Comparison of ENCODE assay signal across 2 cellular contexts in the genomic region with DNA sequence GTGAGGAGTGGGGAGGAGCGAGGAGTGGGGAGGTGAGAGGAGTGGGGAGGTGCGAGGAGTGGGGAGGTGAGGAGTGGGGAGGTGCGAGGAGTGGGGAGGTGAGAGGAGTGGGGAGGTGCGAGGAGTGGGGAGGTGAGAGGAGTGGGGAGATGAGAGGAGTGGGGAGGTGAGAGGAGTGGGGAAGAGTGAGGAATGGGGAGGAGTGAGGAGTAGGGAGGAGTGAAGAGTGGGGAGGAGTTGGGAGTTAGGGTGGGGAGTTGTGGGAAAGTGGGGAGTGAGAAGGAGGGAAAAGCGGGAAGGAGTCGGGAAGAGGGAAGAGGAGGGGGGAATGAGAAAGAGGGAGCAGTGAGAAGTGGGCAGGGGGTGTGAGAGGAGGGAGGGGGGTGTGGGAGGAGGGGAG.
TF ChIP-seq lines count a peak whose summit lies in the region.

No MANE protein-coding gene starts in this region.

TF ChIP-seq in GM23338, 12 proteins besides CTCF, POLR2A, EP300 and RAD21 (continued from another document):
- TF ChIP-seq CREB1 (CRISPR knock-in tag; IDR thresholded peaks at IDR 0.05; ENCODE audit: low read depth): no peak
- TF ChIP-seq STAT1 (IDR thresholded peaks at IDR 0.05; ENCODE audit: unreplicated experiment): no peak
- no peak for TF ChIP-seq POLR2AphosphoS5 (IDR thresholded peaks at IDR 0.05; ENCODE audit: low read depth)
- no peak for TF ChIP-seq EZH2phosphoT487 (IDR thresholded peaks at IDR 0.05; ENCODE audit: unreplicated experiment)
- no peak for TF ChIP-seq ZNF114 (CRISPR knock-in tag; IDR thresholded peaks at IDR 0.05)
- no peak for TF ChIP-seq EZH2 (IDR thresholded peaks at IDR 0.05; ENCODE audit: low read depth, unreplicated experiment)
- no peak for TF ChIP-seq ZNF331 (CRISPR knock-in tag; IDR thresholded peaks at IDR 0.05; ENCODE audit: low read depth)
- no peak for TF ChIP-seq JUNB (IDR thresholded peaks at IDR 0.05; ENCODE audit: unreplicated experiment)
- TF ChIP-seq, protein P1, sequence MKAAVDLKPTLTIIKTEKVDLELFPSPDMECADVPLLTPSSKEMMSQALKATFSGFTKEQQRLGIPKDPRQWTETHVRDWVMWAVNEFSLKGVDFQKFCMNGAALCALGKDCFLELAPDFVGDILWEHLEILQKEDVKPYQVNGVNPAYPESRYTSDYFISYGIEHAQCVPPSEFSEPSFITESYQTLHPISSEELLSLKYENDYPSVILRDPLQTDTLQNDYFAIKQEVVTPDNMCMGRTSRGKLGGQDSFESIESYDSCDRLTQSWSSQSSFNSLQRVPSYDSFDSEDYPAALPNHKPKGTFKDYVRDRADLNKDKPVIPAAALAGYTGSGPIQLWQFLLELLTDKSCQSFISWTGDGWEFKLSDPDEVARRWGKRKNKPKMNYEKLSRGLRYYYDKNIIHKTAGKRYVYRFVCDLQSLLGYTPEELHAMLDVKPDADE (IDR thresholded peaks at IDR 0.05): no peak
- TF ChIP-seq, protein P2, sequence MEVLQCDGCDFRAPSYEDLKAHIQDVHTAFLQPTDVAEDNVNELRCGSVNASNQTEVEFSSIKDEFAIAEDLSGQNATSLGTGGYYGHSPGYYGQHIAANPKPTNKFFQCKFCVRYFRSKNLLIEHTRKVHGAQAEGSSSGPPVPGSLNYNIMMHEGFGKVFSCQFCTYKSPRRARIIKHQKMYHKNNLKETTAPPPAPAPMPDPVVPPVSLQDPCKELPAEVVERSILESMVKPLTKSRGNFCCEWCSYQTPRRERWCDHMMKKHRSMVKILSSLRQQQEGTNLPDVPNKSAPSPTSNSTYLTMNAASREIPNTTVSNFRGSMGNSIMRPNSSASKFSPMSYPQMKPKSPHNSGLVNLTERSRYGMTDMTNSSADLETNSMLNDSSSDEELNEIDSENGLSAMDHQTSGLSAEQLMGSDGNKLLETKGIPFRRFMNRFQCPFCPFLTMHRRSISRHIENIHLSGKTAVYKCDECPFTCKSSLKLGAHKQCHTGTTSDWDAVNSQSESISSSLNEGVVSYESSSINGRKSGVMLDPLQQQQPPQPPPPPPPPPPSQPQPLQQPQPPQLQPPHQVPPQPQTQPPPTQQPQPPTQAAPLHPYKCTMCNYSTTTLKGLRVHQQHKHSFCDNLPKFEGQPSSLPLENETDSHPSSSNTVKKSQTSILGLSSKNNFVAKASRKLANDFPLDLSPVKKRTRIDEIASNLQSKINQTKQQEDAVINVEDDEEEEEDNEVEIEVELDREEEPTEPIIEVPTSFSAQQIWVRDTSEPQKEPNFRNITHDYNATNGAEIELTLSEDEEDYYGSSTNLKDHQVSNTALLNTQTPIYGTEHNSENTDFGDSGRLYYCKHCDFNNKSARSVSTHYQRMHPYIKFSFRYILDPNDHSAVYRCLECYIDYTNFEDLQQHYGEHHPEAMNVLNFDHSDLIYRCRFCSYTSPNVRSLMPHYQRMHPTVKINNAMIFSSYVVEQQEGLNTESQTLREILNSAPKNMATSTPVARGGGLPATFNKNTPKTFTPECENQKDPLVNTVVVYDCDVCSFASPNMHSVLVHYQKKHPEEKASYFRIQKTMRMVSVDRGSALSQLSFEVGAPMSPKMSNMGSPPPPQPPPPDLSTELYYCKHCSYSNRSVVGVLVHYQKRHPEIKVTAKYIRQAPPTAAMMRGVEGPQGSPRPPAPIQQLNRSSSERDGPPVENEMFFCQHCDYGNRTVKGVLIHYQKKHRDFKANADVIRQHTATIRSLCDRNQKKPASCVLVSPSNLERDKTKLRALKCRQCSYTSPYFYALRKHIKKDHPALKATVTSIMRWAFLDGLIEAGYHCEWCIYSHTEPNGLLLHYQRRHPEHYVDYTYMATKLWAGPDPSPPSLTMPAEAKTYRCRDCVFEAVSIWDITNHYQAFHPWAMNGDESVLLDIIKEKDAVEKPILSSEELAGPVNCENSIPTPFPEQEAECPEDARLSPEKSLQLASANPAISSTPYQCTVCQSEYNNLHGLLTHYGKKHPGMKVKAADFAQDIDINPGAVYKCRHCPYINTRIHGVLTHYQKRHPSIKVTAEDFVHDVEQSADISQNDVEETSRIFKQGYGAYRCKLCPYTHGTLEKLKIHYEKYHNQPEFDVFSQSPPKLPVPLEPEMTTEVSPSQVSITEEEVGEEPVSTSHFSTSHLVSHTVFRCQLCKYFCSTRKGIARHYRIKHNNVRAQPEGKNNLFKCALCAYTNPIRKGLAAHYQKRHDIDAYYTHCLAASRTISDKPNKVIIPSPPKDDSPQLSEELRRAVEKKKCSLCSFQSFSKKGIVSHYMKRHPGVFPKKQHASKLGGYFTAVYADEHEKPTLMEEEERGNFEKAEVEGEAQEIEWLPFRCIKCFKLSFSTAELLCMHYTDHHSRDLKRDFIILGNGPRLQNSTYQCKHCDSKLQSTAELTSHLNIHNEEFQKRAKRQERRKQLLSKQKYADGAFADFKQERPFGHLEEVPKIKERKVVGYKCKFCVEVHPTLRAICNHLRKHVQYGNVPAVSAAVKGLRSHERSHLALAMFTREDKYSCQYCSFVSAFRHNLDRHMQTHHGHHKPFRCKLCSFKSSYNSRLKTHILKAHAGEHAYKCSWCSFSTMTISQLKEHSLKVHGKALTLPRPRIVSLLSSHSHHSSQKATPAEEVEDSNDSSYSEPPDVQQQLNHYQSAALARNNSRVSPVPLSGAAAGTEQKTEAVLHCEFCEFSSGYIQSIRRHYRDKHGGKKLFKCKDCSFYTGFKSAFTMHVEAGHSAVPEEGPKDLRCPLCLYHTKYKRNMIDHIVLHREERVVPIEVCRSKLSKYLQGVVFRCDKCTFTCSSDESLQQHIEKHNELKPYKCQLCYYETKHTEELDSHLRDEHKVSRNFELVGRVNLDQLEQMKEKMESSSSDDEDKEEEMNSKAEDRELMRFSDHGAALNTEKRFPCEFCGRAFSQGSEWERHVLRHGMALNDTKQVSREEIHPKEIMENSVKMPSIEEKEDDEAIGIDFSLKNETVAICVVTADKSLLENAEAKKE (CRISPR knock-in tag; IDR thresholded peaks at IDR 0.05): no peak

TF ChIP-seq in WTC11, 78 proteins besides CTCF, POLR2A, EP300 and RAD21 (continued from another document):
- TF ChIP-seq, protein P3, sequence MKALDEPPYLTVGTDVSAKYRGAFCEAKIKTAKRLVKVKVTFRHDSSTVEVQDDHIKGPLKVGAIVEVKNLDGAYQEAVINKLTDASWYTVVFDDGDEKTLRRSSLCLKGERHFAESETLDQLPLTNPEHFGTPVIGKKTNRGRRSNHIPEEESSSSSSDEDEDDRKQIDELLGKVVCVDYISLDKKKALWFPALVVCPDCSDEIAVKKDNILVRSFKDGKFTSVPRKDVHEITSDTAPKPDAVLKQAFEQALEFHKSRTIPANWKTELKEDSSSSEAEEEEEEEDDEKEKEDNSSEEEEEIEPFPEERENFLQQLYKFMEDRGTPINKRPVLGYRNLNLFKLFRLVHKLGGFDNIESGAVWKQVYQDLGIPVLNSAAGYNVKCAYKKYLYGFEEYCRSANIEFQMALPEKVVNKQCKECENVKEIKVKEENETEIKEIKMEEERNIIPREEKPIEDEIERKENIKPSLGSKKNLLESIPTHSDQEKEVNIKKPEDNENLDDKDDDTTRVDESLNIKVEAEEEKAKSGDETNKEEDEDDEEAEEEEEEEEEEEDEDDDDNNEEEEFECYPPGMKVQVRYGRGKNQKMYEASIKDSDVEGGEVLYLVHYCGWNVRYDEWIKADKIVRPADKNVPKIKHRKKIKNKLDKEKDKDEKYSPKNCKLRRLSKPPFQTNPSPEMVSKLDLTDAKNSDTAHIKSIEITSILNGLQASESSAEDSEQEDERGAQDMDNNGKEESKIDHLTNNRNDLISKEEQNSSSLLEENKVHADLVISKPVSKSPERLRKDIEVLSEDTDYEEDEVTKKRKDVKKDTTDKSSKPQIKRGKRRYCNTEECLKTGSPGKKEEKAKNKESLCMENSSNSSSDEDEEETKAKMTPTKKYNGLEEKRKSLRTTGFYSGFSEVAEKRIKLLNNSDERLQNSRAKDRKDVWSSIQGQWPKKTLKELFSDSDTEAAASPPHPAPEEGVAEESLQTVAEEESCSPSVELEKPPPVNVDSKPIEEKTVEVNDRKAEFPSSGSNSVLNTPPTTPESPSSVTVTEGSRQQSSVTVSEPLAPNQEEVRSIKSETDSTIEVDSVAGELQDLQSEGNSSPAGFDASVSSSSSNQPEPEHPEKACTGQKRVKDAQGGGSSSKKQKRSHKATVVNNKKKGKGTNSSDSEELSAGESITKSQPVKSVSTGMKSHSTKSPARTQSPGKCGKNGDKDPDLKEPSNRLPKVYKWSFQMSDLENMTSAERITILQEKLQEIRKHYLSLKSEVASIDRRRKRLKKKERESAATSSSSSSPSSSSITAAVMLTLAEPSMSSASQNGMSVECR (CRISPR knock-in tag; IDR thresholded peaks at IDR 0.05; ENCODE audit: borderline replicate concordance): no peak
- TF ChIP-seq NFATC4 (CRISPR knock-in tag; IDR thresholded peaks at IDR 0.05) (no peak), GTF2I (CRISPR knock-in tag; conservative IDR thresholded peaks at IDR 0.05) (no peak)
